In genomic region chr20:35093245-35093884, GRCh38 we compare ENCODE assay signal across 8 cellular contexts. TPM values are rescaled to one million over a fixed set of nuclear protein-coding genes. Genes with fewer than 3 reads are reported as not detected.
A peak's percentile ranks its signal among the peaks of the same experiment; 100 is the strongest.
DNase-seq lines count a peak whose midpoint lies in the region; ATAC-seq and TF ChIP-seq lines count a peak whose summit lies in the region.

No MANE protein-coding gene starts in this region.

- H3K4me1 ChIP-seq in DND-41 (ENCODE audit: insufficient read depth, low read length) (peaks cover 42% of the 10 kb centered on the region), adrenal gland (replicated peaks in 1 of 2) (peaks cover 19 to 39% of the 10 kb centered on the region in 2 donors), left lung (peaks cover 4 to 58% of the 10 kb centered on the region in 2 donors), stomach smooth muscle (ENCODE audit: control insufficient read depth, insufficient read depth, low read length) (peaks cover 17% of the 10 kb centered on the region)

- peaks cover 13% of the 10 kb centered on the region; the same call in 1 of the 2 replicates for H4K20me1 ChIP-seq in DND-41 (ENCODE audit: insufficient read depth, low read length)

- H3K36me3 ChIP-seq in DND-41 (ENCODE audit: insufficient read depth, low read length), result peaks cover 11% of the 10 kb centered on the region
- H3K36me3 ChIP-seq in adrenal gland (replicated peaks in 1 of 2), result peaks cover 0 to 5% of the 10 kb centered on the region in 2 donors
- peaks cover 0 to 8% of the 10 kb centered on the region in 2 donors for H3K36me3 ChIP-seq in left lung
- H3K36me3 ChIP-seq in stomach smooth muscle (ENCODE audit: control insufficient read depth in 2 of 2, insufficient read depth in 2 of 2, low read length in 2 of 2), result no peaks in the 10 kb centered on the region

- WGBS in adrenal gland, 4 donors, result 67 to 79% (median 70%) methylated on average over 8 of the region's 8 CpGs
- WGBS in lower leg skin, 2 donors, result 68 to 73% methylated on average over 8 of the region's 8 CpGs

- H3K79me2 ChIP-seq in DND-41 (ENCODE audit: insufficient read depth, low read length), result peaks cover 47% of the 10 kb centered on the region

- no peak; the same call in 2 of the 3 replicates for ATAC-seq in DND-41 (ENCODE audit: insufficient read depth, low read depth)
- no peak for ATAC-seq in left lung

- TF ChIP-seq CTCF in DND-41 (IDR thresholded peaks at IDR 0.05; ENCODE audit: borderline replicate concordance, extremely low read depth, low read length, poor library complexity, severe bottlenecking), result no peak
- no peak for TF ChIP-seq CTCF in adrenal gland (IDR thresholded peaks at IDR 0.05)
- no peak for TF ChIP-seq CTCF in left lung (IDR thresholded peaks at IDR 0.05)
- TF ChIP-seq CTCF in lower leg skin (IDR thresholded peaks at IDR 0.05), result no peak

- no peaks in the 10 kb centered on the region for H3K9me3 ChIP-seq in DND-41 (ENCODE audit: insufficient read depth, low read length, severe bottlenecking)
- no peaks in the 10 kb centered on the region for H3K9me3 ChIP-seq in adrenal gland (replicated peaks in 1 of 3)
- no peaks in the 10 kb centered on the region for H3K9me3 ChIP-seq in left lung
- H3K9me3 ChIP-seq in stomach smooth muscle (ENCODE audit: control insufficient read depth in 2 of 2, low read length in 2 of 2), result no peaks in the 10 kb centered on the region

- intact Hi-C loops in adrenal gland (cut with DNase I) (loop anchor here in 1 of 2 donors (5.0 kb wide), 1 partner anchor 221 kb away; the partner anchor contains the start of gene GGT7), left lung (cut with DNase I) (no loop called here), lower leg skin (cut with DNase I; ENCODE audit: low total_unique reads) (no loop called here)

- H3K4me2 ChIP-seq in DND-41 (ENCODE audit: insufficient read depth, low read length), result peak overlapping the region; percentile 70

- H3K4me3 ChIP-seq in DND-41 (ENCODE audit: low read depth in 1 of 2, low read length in 2 of 2) (peak overlapping the region; percentile 71 to 97; a peak in 3 of 4 replicates), adrenal gland (peak overlapping the region in 1 of 4 donors; percentile 85), left lung (peak overlapping the region in 1 of 2 donors; percentile 76), stomach smooth muscle (ENCODE audit: low read length in 2 of 2) (peak overlapping the region; percentile 93 to 97), lower leg skin (ENCODE audit: low read depth, poor library complexity, severe bottlenecking) (no peak overlapping the region)

- no peak for TF ChIP-seq POLR2A in adrenal gland (IDR thresholded peaks at IDR 0.05)
- TF ChIP-seq POLR2A in lower leg skin (IDR thresholded peaks at IDR 0.05), result no peak

- H2AFZ ChIP-seq in DND-41 (ENCODE audit: low read depth, low read length), result peak overlapping the region; percentile 94

- H3K9ac ChIP-seq in DND-41 (ENCODE audit: low read depth, low read length) (peak overlapping the region; percentile 90), stomach smooth muscle (ENCODE audit: low read length in 2 of 2) (peak overlapping the region; percentile 60 to 97)

- H3K27ac ChIP-seq in DND-41 (ENCODE audit: low read length) (peak overlapping the region; percentile 84), adrenal gland (peak overlapping the region; percentile 74 to 95 (median 93)), left lung (peak overlapping the region; percentile 91 to 94), stomach smooth muscle (ENCODE audit: low read length) (peak overlapping the region; percentile 69)

- DNase-seq in DND-41 (no peak), NCI-H146 (lab: John Stamatoyannopoulos, UW) (peak; percentile 54), adrenal gland (no peak), left lung (no peak), lower leg skin (ENCODE audit: low spot score in 2 of 2) (no peak), occipital lobe (lab: John Stamatoyannopoulos, UW) (no peak)
- no peak for DNase-seq in central memory CD4-positive, alpha-beta T cell

- H3K27me3 ChIP-seq in DND-41 (ENCODE audit: insufficient read depth, low read length, poor library complexity), result no peaks in the 10 kb centered on the region
- no peaks in the 10 kb centered on the region for H3K27me3 ChIP-seq in adrenal gland
- H3K27me3 ChIP-seq in left lung, result no peaks in the 10 kb centered on the region
- no peaks in the 10 kb centered on the region for H3K27me3 ChIP-seq in stomach smooth muscle (ENCODE audit: control insufficient read depth in 1 of 2, insufficient read depth in 2 of 2, low read length in 2 of 2)

RNA-seq across cellular contexts. Expression of gene TRPC4AP, which starts 0.8 kb away (rescaled TPM):
- total RNA-seq in adrenal gland, result 10 to 100 TPM; 68.3 to 87.2 (median 81.2) TPM
- 10 to 100 TPM; 50.2 to 68.5 (median 56.2) TPM for polyA plus RNA-seq in adrenal gland
- total RNA-seq in left lung, result 10 to 100 TPM; 67.9 to 70.8 TPM
- total RNA-seq in lower leg skin, result 10 to 100 TPM; 40.3 to 64.5 (median 50.0) TPM
- total RNA-seq in occipital lobe, result 45.9 TPM

RNA-seq across cellular contexts. Expression of gene EDEM2, which starts 53.8 kb away (rescaled TPM):
- total RNA-seq in adrenal gland, result 10 to 100 TPM; 29.3 to 62.5 (median 42.3) TPM
- polyA plus RNA-seq in adrenal gland, result 10 to 100 TPM; 16.2 to 39.4 (median 25.0) TPM
- total RNA-seq in left lung, result 10 to 100 TPM; 46.8 to 48.7 TPM
- total RNA-seq in lower leg skin, result 10 to 100 TPM in 3 of 4 donors, 1 to 10 TPM in 1; 8.8 to 18.7 (median 16.6) TPM
- total RNA-seq in occipital lobe, result 13.1 TPM
